Comparison of ENCODE assay signal across 21 cellular contexts in genomic region chr10:75181073-75181472, GRCh38. TPM values are rescaled to one million over a fixed set of nuclear protein-coding genes. Genes with fewer than 3 reads are reported as not detected.
DNase-seq lines count a peak whose midpoint lies in the region; ATAC-seq and TF ChIP-seq lines count a peak whose summit lies in the region.
"Had no signal": no experiment of that assay in that cellular context is flagged by ENCODE, and none has a peak within 500 bp of the region (broad histone marks: within the 10 kb centered on the region; RNA-seq: fewer than 3 reads in every experiment).

No MANE protein-coding gene starts in this region.

- ATAC-seq in CD4-positive, alpha-beta T cell (ENCODE audit: poor library complexity): no peak
- ATAC-seq in T-helper 17 cell (no peak), left colon (peak; percentile 70)

- DNase-seq in activated CD4-positive, alpha-beta memory T cell treated with anti-CD3 and anti-CD28 coated beads for 36 hours: no peak
- DNase-seq in activated CD4-positive, alpha-beta memory T cell treated with anti-CD3 and anti-CD28 coated beads, Interleukin-2, amount 10 ng/mL, durations not matched to agents 7 days and 5 days: no peak
- no peak for DNase-seq in CD4-positive, alpha-beta T cell
- no peak for DNase-seq in T-helper 17 cell
- DNase-seq in left colon: no peak
- DNase-seq in NCI-H69 (lab: John Stamatoyannopoulos, UW): no peak
- DNase-seq in globus pallidus (ENCODE audit: low spot score): no peak
- DNase-seq in HUDEP-2 (lab: John Stamatoyannopoulos, UW; ENCODE audit: unreplicated experiment in 76 of 76): no peak
- DNase-seq: activated CD4-positive, alpha-beta T cell treated with anti-CD3 and anti-CD28 coated beads for 1 hour; activated naive CD4-positive, alpha-beta T cell; caudate nucleus; GDM1; HFFc6; kidney glomerular epithelial cell; mammary epithelial cell; NCI-H1092 treated with DMSO at 0.1 percent for 48 hours; NCI-H2029 treated with DMSO at 0.1 percent for 48 hours; NCI-H446 had no signal

- peak overlapping the region; percentile 11 for H3K27ac Mint-ChIP-seq in activated CD4-positive, alpha-beta memory T cell treated with anti-CD3 and anti-CD28 coated beads for 36 hours
- no peak overlapping the region for H3K27ac Mint-ChIP-seq in activated CD4-positive, alpha-beta memory T cell treated with anti-CD3 and anti-CD28 coated beads, Interleukin-2, amount 10 ng/mL, durations not matched to agents 7 days and 5 days
- peak overlapping the region; percentile 33 for H3K27ac Mint-ChIP-seq in CD4-positive, alpha-beta T cell
- peak overlapping the region; percentile 29 for H3K27ac Mint-ChIP-seq in T-helper 17 cell
- H3K27ac Mint-ChIP-seq: HFFc6, neural progenitor cell, progenitor cell of endocrine pancreas had no signal

- H3K27me3 Mint-ChIP-seq in activated CD4-positive, alpha-beta memory T cell treated with anti-CD3 and anti-CD28 coated beads for 36 hours: no peaks in the 10 kb centered on the region
- H3K27me3 Mint-ChIP-seq in activated CD4-positive, alpha-beta memory T cell treated with anti-CD3 and anti-CD28 coated beads, Interleukin-2, amount 10 ng/mL, durations not matched to agents 7 days and 5 days: no peaks in the 10 kb centered on the region
- no peaks in the 10 kb centered on the region for H3K27me3 Mint-ChIP-seq in CD4-positive, alpha-beta T cell
- H3K27me3 Mint-ChIP-seq in T-helper 17 cell: no peaks in the 10 kb centered on the region
- H3K27me3 Mint-ChIP-seq: IgD-negative memory B cell, progenitor cell of endocrine pancreas had no signal

- no peak for TF ChIP-seq CTCF in CD4-positive, alpha-beta T cell (IDR thresholded peaks at IDR 0.05)

- intact Hi-C loops in activated CD4-positive, alpha-beta memory T cell treated with anti-CD3 and anti-CD28 coated beads for 36 hours (cut with micrococcal nuclease): loop anchor here (1.0 to 5.0 kb wide), 2 partner anchors 43 to 69 kb away; partner anchors contain the start of gene SAMD8
- intact Hi-C loops in CD4-positive, alpha-beta T cell (cut with DNase I, micrococcal nuclease): no loop called here
- intact Hi-C loops in left colon (cut with DNase I, micrococcal nuclease): loop anchor here in 1 of 2 donors (10.0 kb wide), 1 partner anchor 54 kb away; the partner anchor contains the start of gene COMTD1

- H3K4me3 Mint-ChIP-seq in activated CD4-positive, alpha-beta memory T cell treated with anti-CD3 and anti-CD28 coated beads for 36 hours: no peak overlapping the region
- no peak overlapping the region for H3K4me3 Mint-ChIP-seq in activated CD4-positive, alpha-beta memory T cell treated with anti-CD3 and anti-CD28 coated beads, Interleukin-2, amount 10 ng/mL, durations not matched to agents 7 days and 5 days
- H3K4me3 Mint-ChIP-seq in CD4-positive, alpha-beta T cell: no peak overlapping the region
- H3K4me3 Mint-ChIP-seq in T-helper 17 cell: no peak overlapping the region
- H3K4me3 Mint-ChIP-seq: HFFc6, IgD-negative memory B cell, neural progenitor cell had no signal

- H3K36me3 Mint-ChIP-seq in activated CD4-positive, alpha-beta memory T cell treated with anti-CD3 and anti-CD28 coated beads for 36 hours: peaks cover 13% of the 10 kb centered on the region
- H3K36me3 Mint-ChIP-seq in activated CD4-positive, alpha-beta memory T cell treated with anti-CD3 and anti-CD28 coated beads, Interleukin-2, amount 10 ng/mL, durations not matched to agents 7 days and 5 days (ENCODE audit: low read depth): peaks cover 22% of the 10 kb centered on the region
- H3K36me3 Mint-ChIP-seq in CD4-positive, alpha-beta T cell (ENCODE audit: low read depth): peaks cover 41% of the 10 kb centered on the region
- peaks cover 2% of the 10 kb centered on the region for H3K36me3 Mint-ChIP-seq in T-helper 17 cell (ENCODE audit: low read depth)
- H3K36me3 Mint-ChIP-seq: IgD-negative memory B cell had no signal

- H3K4me1 Mint-ChIP-seq in activated CD4-positive, alpha-beta memory T cell treated with anti-CD3 and anti-CD28 coated beads for 36 hours (ENCODE audit: low read depth): peaks cover 30% of the 10 kb centered on the region
- H3K4me1 Mint-ChIP-seq in activated CD4-positive, alpha-beta memory T cell treated with anti-CD3 and anti-CD28 coated beads, Interleukin-2, amount 10 ng/mL, durations not matched to agents 7 days and 5 days: peaks cover 29% of the 10 kb centered on the region
- no peaks in the 10 kb centered on the region for H3K4me1 Mint-ChIP-seq in CD4-positive, alpha-beta T cell (ENCODE audit: low read depth)
- peaks cover 8% of the 10 kb centered on the region for H3K4me1 Mint-ChIP-seq in T-helper 17 cell
- H3K4me1 Mint-ChIP-seq: neural progenitor cell had no signal

- H3K9me3 Mint-ChIP-seq in activated CD4-positive, alpha-beta memory T cell treated with anti-CD3 and anti-CD28 coated beads for 36 hours: no peaks in the 10 kb centered on the region
- H3K9me3 Mint-ChIP-seq in activated CD4-positive, alpha-beta memory T cell treated with anti-CD3 and anti-CD28 coated beads, Interleukin-2, amount 10 ng/mL, durations not matched to agents 7 days and 5 days: no peaks in the 10 kb centered on the region
- no peaks in the 10 kb centered on the region for H3K9me3 Mint-ChIP-seq in CD4-positive, alpha-beta T cell
- H3K9me3 Mint-ChIP-seq: HFFc6, IgD-negative memory B cell, neural progenitor cell had no signal

- POLR2A ChIA-PET in activated CD4-positive, alpha-beta memory T cell treated with anti-CD3 and anti-CD28 coated beads for 36 hours (lab: Charles Lee): interaction anchor here (0.6 to 0.9 kb wide), 2 partner anchors 30 to 895 kb away, joined by 3 read pairs; no protein-coding TSS in a partner anchor
- POLR2A ChIA-PET in activated CD4-positive, alpha-beta memory T cell treated with anti-CD3 and anti-CD28 coated beads, Interleukin-2, amount 10 ng/mL, durations not matched to agents 7 days and 5 days (lab: Charles Lee): interaction anchor here (2.2 kb wide), 1 partner anchor 29 kb away, joined by 5 read pairs; the partner anchor contains the start of gene VDAC2
- POLR2A ChIA-PET in CD4-positive, alpha-beta T cell (lab: Charles Lee): no interaction called here

- H3K27ac ChIP-seq in CD4-positive, alpha-beta T cell (ENCODE audit: low read depth, low read length): no peak overlapping the region
- H3K27ac ChIP-seq: neural progenitor cell had no signal

- H3K9me3 ChIP-seq in CD4-positive, alpha-beta T cell (ENCODE audit: control insufficient read depth, low read length): no peaks in the 10 kb centered on the region
- no peaks in the 10 kb centered on the region for H3K9me3 ChIP-seq in T-helper 17 cell (ENCODE audit: control insufficient read depth, low read length, poor library complexity, severe bottlenecking)

- H3K27me3 ChIP-seq in CD4-positive, alpha-beta T cell (ENCODE audit: control insufficient read depth, insufficient read depth, low read length): no peaks in the 10 kb centered on the region
- H3K27me3 ChIP-seq: neural progenitor cell had no signal

- CTCF ChIA-PET in activated CD4-positive, alpha-beta memory T cell treated with anti-CD3 and anti-CD28 coated beads for 36 hours (lab: Charles Lee): interaction anchor here (1.0 to 1.5 kb wide), 4 partner anchors 50 to 72 kb away, joined by 3 to 4 read pairs (median 3); partner anchors contain the start of gene COMTD1
- CTCF ChIA-PET in activated CD4-positive, alpha-beta memory T cell treated with anti-CD3 and anti-CD28 coated beads, Interleukin-2, amount 10 ng/mL, durations not matched to agents 7 days and 5 days (lab: Charles Lee): interaction anchor here (1.3 kb wide), 1 partner anchor 49 kb away, joined by 3 read pairs; no protein-coding TSS in a partner anchor
- CTCF ChIA-PET in CD4-positive, alpha-beta T cell (lab: Charles Lee): interaction anchor here (0.7 to 1.4 kb wide), 3 partner anchors 32 to 56 kb away, joined by 3 to 5 read pairs (median 3); partner anchors contain the start of gene COMTD1

RNA-seq across cellular contexts. Expression of gene VDAC2, which starts 29.5 kb away (rescaled TPM):
- 100 to 1,000 TPM; 217 to 221 TPM for total RNA-seq in activated CD4-positive, alpha-beta memory T cell treated with anti-CD3 and anti-CD28 coated beads for 36 hours
- total RNA-seq in activated CD4-positive, alpha-beta memory T cell treated with anti-CD3 and anti-CD28 coated beads, Interleukin-2, amount 10 ng/mL, durations not matched to agents 7 days and 5 days: 100 to 1,000 TPM; 128 to 133 TPM
- 100 to 1,000 TPM; 141 to 147 TPM for total RNA-seq in CD4-positive, alpha-beta T cell
- total RNA-seq in T-helper 17 cell (100 to 1,000 TPM; 109 to 117 TPM), left colon (100 to 1,000 TPM; 288 to 359 TPM)

RNA-seq across cellular contexts. Expression of gene COMTD1, which starts 54.7 kb away (rescaled TPM):
- 10 to 100 TPM; 40.0 to 41.3 TPM for total RNA-seq in activated CD4-positive, alpha-beta memory T cell treated with anti-CD3 and anti-CD28 coated beads for 36 hours
- 10 to 100 TPM; 34.2 to 34.8 TPM for total RNA-seq in activated CD4-positive, alpha-beta memory T cell treated with anti-CD3 and anti-CD28 coated beads, Interleukin-2, amount 10 ng/mL, durations not matched to agents 7 days and 5 days
- total RNA-seq in CD4-positive, alpha-beta T cell: 10 to 100 TPM in 1 of 2 experiments, 1 to 10 TPM in 1; 9.5 to 10.5 TPM
- 10 to 100 TPM; 18.1 to 23.8 TPM for total RNA-seq in T-helper 17 cell
- total RNA-seq in left colon: 10 to 100 TPM; 81.7 to 82.4 TPM
